ENCODE assay signal across 1 cellular context in the genomic region with DNA sequence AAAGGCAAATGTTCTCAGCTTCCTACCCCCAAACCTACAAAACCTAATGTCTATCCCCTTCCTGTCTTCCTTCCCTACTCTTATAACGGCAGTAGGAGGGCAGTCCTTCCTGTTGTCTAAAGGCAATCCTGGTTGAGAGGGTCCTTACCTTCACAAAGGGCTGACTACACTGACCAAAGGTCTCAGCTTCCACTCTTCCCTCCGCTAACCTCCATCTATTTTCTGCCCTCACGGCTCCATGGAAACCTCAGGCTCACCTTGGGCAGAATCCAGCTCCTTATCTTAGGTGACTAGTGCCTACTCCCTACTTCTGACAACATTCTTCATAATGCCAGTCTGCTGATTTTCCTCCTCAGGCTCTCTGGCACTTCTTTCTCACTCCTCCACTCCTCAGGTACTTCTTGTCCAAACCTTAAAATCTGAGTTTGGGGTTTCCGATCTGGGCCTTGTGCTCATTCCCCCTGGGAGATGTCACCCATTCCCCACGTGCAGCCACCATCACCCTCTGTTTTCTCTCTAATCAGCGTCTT.
A peak's percentile ranks its signal among the peaks of the same experiment; 100 is the strongest.
TF ChIP-seq lines count a peak whose summit lies in the region.

No MANE protein-coding gene starts in this region.

TF ChIP-seq in SK-N-SH, 30 proteins besides CTCF, POLR2A, EP300 and RAD21 (continued from another document):
- TF ChIP-seq, protein P1, sequence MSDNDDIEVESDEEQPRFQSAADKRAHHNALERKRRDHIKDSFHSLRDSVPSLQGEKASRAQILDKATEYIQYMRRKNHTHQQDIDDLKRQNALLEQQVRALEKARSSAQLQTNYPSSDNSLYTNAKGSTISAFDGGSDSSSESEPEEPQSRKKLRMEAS (IDR thresholded peaks at IDR 0.05; ENCODE audit: low read depth), result 0 out of 2 replicates have a peak, but pooled peaks have one; percentile 37
- peak; percentile 52; the same call in 1 of the 2 replicates for TF ChIP-seq TAF1 (IDR thresholded peaks at IDR 0.05; ENCODE audit: borderline replicate concordance, low read depth, low read length)
